In genomic region chr4:165872443-165873297, GRCh38 we compare ENCODE assay signal across 8 cellular contexts. TPM values are rescaled to one million over a fixed set of nuclear protein-coding genes. Genes with fewer than 3 reads are reported as not detected.
A peak's percentile ranks its signal among the peaks of the same experiment; 100 is the strongest.
DNase-seq lines count a peak whose midpoint lies in the region; ATAC-seq and TF ChIP-seq lines count a peak whose summit lies in the region.

TSS of gene TLL1 (plus strand) at chr4:165873237. CDS start at chr4:165873905, 668 bp downstream.

- H3K9ac ChIP-seq in stomach smooth muscle (ENCODE audit: low read length in 2 of 2), result no peak within 1 kb of the TSS

- ATAC-seq in activated CD8-positive, alpha-beta memory T cell treated with anti-CD3 and anti-CD28 coated beads, Interleukin-2, amount 10 ng/mL, durations not matched to agents 7 days and 5 days, result no peak
- ATAC-seq in GM21390 (IDR thresholded peaks at IDR 0.05; ENCODE audit: unreplicated experiment), result no peak

- H3K4me1 ChIP-seq in ascending aorta, result peaks cover 0 to 5% of the 10 kb centered on the region in 2 donors
- peaks cover 17% of the 10 kb centered on the region for H3K4me1 ChIP-seq in stomach smooth muscle (ENCODE audit: control insufficient read depth, insufficient read depth, low read length)

- DNase-seq in activated CD8-positive, alpha-beta memory T cell treated with anti-CD3 and anti-CD28 coated beads, Interleukin-2, amount 10 ng/mL, durations not matched to agents 7 days and 5 days, result no peak
- DNase-seq in activated CD8-positive, alpha-beta memory T cell treated with anti-CD3 and anti-CD28 coated beads, Interleukin-2, amount 50 U/mL, for 48 hours, result no peak
- DNase-seq in ascending aorta (ENCODE audit: low spot score in 2 of 2) (no peak), islet precursor cell (peak; percentile 58), COLO829 (ENCODE audit: low spot score) (no peak), NCI-H128 (lab: John Stamatoyannopoulos, UW; ENCODE audit: unreplicated experiment) (no peak)

- peak within 1 kb of the TSS; percentile 61 to 74 for H3K4me3 ChIP-seq in ascending aorta
- peak within 1 kb of the TSS; percentile 71 to 78 for H3K4me3 ChIP-seq in stomach smooth muscle (ENCODE audit: low read length in 2 of 2)

- H3K4me1 Mint-ChIP-seq in activated CD8-positive, alpha-beta memory T cell treated with anti-CD3 and anti-CD28 coated beads, Interleukin-2, amount 10 ng/mL, durations not matched to agents 7 days and 5 days, result peaks cover 13% of the 10 kb centered on the region

- H3K4me3 Mint-ChIP-seq in activated CD8-positive, alpha-beta memory T cell treated with anti-CD3 and anti-CD28 coated beads, Interleukin-2, amount 10 ng/mL, durations not matched to agents 7 days and 5 days, result peak within 1 kb of the TSS; percentile 22

- peak within 1 kb of the TSS in 1 of 2 donors; percentile 40 for H3K27ac ChIP-seq in ascending aorta
- H3K27ac ChIP-seq in stomach smooth muscle (ENCODE audit: low read length), result no peak within 1 kb of the TSS

- TF ChIP-seq CTCF in ascending aorta (IDR thresholded peaks at IDR 0.05), result no peak

- CTCF ChIA-PET in activated CD8-positive, alpha-beta memory T cell treated with anti-CD3 and anti-CD28 coated beads, Interleukin-2, amount 10 ng/mL, durations not matched to agents 7 days and 5 days (lab: Charles Lee), result no interaction called here

- intact Hi-C loops in ascending aorta (cut with DNase I), result no loop called here

- H3K36me3 Mint-ChIP-seq in activated CD8-positive, alpha-beta memory T cell treated with anti-CD3 and anti-CD28 coated beads, Interleukin-2, amount 10 ng/mL, durations not matched to agents 7 days and 5 days, result no peaks in the 10 kb centered on the region

- H3K27me3 Mint-ChIP-seq in activated CD8-positive, alpha-beta memory T cell treated with anti-CD3 and anti-CD28 coated beads, Interleukin-2, amount 10 ng/mL, durations not matched to agents 7 days and 5 days, result peaks cover 58% of the 10 kb centered on the region

- H3K27ac Mint-ChIP-seq in activated CD8-positive, alpha-beta memory T cell treated with anti-CD3 and anti-CD28 coated beads, Interleukin-2, amount 10 ng/mL, durations not matched to agents 7 days and 5 days, result peak within 1 kb of the TSS; percentile 40

- no peaks in the 10 kb centered on the region for H3K9me3 Mint-ChIP-seq in activated CD8-positive, alpha-beta memory T cell treated with anti-CD3 and anti-CD28 coated beads, Interleukin-2, amount 10 ng/mL, durations not matched to agents 7 days and 5 days (ENCODE audit: low read depth)

- H3K9me3 ChIP-seq in ascending aorta (no peaks in the 10 kb centered on the region), stomach smooth muscle (ENCODE audit: control insufficient read depth in 2 of 2, low read length in 2 of 2) (no peaks in the 10 kb centered on the region)

- H3K27me3 ChIP-seq in ascending aorta (no peaks in the 10 kb centered on the region), stomach smooth muscle (ENCODE audit: control insufficient read depth in 1 of 2, insufficient read depth in 2 of 2, low read length in 2 of 2) (peaks cover 20 to 37% of the 10 kb centered on the region in 2 donors)

- H3K36me3 ChIP-seq in ascending aorta (no peaks in the 10 kb centered on the region), stomach smooth muscle (ENCODE audit: control insufficient read depth in 2 of 2, insufficient read depth in 2 of 2, low read length in 2 of 2) (no peaks in the 10 kb centered on the region)

RNA-seq across cellular contexts. Expression of gene TLL1, which starts in this region (rescaled TPM):
- not detected for total RNA-seq in activated CD8-positive, alpha-beta memory T cell treated with anti-CD3 and anti-CD28 coated beads, Interleukin-2, amount 10 ng/mL, durations not matched to agents 7 days and 5 days
- total RNA-seq in ascending aorta, result 7.8 TPM
